ENCODE assay signal across 8 cellular contexts in the genomic region with DNA sequence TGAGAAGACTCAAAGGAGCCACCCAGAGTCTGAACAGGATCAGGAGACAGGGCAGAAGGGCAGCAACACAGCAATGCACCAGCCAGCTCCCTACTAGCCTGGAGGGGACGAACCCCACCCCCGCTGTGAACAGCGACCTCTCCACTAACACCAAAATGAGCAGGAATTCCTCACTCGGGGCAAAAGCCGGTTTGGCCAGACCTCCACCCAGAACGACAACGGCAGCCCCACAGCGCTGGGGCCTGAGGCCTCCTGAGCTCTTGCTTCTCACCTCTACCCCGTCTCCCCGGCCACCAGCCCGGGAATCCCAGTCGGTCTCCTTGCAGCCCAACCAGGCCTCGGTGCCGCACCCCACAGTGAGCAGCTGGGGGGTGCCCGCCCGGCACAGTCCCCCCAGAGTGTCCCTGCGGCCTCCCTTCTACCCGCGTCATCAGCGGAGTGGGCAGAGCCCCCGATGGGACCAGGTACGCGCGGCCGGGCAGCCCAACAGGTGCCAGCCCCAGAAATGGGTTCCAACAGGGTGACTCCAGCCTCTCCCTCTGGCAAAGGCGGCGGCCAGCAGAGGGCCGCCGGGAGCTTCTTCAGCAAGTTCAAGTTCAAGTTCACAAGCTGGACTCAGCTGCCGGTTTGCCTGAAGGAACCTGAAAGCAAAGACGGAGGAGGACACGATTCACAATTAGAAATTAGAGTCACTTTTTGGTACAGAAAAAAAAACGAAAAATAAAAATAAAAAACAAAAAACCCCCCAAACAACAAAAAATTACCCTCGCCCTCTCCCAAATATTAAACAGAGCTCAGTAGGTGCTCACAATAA.
DNase-seq lines count a peak whose midpoint lies in the region; ATAC-seq and TF ChIP-seq lines count a peak whose summit lies in the region.

No MANE protein-coding gene starts in this region.

- H3K9me3 Mint-ChIP-seq in naive B cell, result peaks cover 4 to 28% (median 15%) of the 10 kb centered on the region in 7 donors

- peaks cover 5 to 15% of the 10 kb centered on the region in 2 donors for H3K36me3 Mint-ChIP-seq in naive B cell

- DNase-seq in AG08396 (ENCODE audit: low spot score) (peak; percentile 47), Peyer's patch (peak in 2 of 3 donors; percentile 58 to 64), fibroblast of the aortic adventitia (ENCODE audit: low read depth) (peak; percentile 30), naive B cell (no peak), H4 (ENCODE audit: low spot score) (no peak), NCI-H1436 treated with DMSO at 0.1 percent for 48 hours (lab: John Stamatoyannopoulos, UW) (no peak), SKM-1 treated with dmso at 0.1 percent for 144 hours (lab: John Stamatoyannopoulos, UW; ENCODE audit: unreplicated experiment) (no peak)

- peaks cover 3 to 6% (median 5%) of the 10 kb centered on the region in 3 donors for H3K4me1 Mint-ChIP-seq in naive B cell

- H3K27ac ChIP-seq in Peyer's patch, result no peak overlapping the region

- no peak for TF ChIP-seq POLR2A in Peyer's patch (IDR thresholded peaks at IDR 0.05)

- H3K36me3 ChIP-seq in Peyer's patch, result no peaks in the 10 kb centered on the region

- H3K27me3 ChIP-seq in Peyer's patch, result peaks cover 0 to 5% of the 10 kb centered on the region in 2 donors

- H3K27ac Mint-ChIP-seq in naive B cell, result peak overlapping the region in 1 of 6 donors; percentile 52

- peaks cover 34 to 49% (median 38%) of the 10 kb centered on the region in 3 donors for H3K27me3 Mint-ChIP-seq in naive B cell

- peaks cover 0 to 4% (median 2%) of the 10 kb centered on the region in 4 donors for H3K4me1 ChIP-seq in Peyer's patch

- peak overlapping the region; percentile 13 to 73 (median 55) for H3K4me3 Mint-ChIP-seq in naive B cell

- H3K9me3 ChIP-seq in Peyer's patch, result no peaks in the 10 kb centered on the region

- TF ChIP-seq CTCF in Peyer's patch (IDR thresholded peaks at IDR 0.05), result peak in 3 of 6 experiments; percentile 23 to 30 (median 23)
- TF ChIP-seq CTCF in fibroblast of the aortic adventitia (IDR thresholded peaks at IDR 0.05; ENCODE audit: insufficient read depth, low read length), result peak; percentile 58

- ATAC-seq in naive B cell (ENCODE audit: low read depth in 2 of 2) (no peak), HG02852 (IDR thresholded peaks at IDR 0.05; ENCODE audit: unreplicated experiment) (no peak)

- peak overlapping the region; percentile 11 to 43 (median 39) for H3K4me3 ChIP-seq in Peyer's patch
- H3K4me3 ChIP-seq in fibroblast of the aortic adventitia (ENCODE audit: low read depth, low read length), result no peak overlapping the region

Comparison
In these comparisons a context has a peak if more than half of its experiments do, and no peak if none do; other contexts are left out.
1. DNase-seq: peak in AG08396 (single experiment), Peyer's patch (2 of 3) and fibroblast of the aortic adventitia (single experiment); none in naive B cell (single experiment), H4 (single experiment), NCI-H1436 treated with DMSO at 0.1 percent for 48 hours (single experiment) and SKM-1 treated with dmso at 0.1 percent for 144 hours (single experiment).